23 cellular contexts compared by ENCODE assay signal in genomic region chr2:9440058-9440727, GRCh38. TPM values are rescaled to one million over a fixed set of nuclear protein-coding genes. Genes with fewer than 3 reads are reported as not detected.
DNase-seq lines count a peak whose midpoint lies in the region; ATAC-seq and FAIRE-seq lines count a peak whose summit lies in the region.
"Had no signal": no experiment of that assay in that cellular context is flagged by ENCODE, and none has a peak within 500 bp of the region (broad histone marks: within the 10 kb centered on the region; RNA-seq: fewer than 3 reads in every experiment).

No MANE protein-coding gene starts in this region.

- no peaks in the 10 kb centered on the region for H3K9me3 Mint-ChIP-seq in activated T-cell treated with anti-CD3 and anti-CD28 coated beads, Interleukin-2, amount 50 U/mL, for 4 hours
- H3K9me3 Mint-ChIP-seq: activated B cell treated with CpG ODN at 0.5 μM for 24 hours; CD8-positive, alpha-beta T cell; dendritic cell treated with granulocyte-macrophage colony-stimulating factor and Interleukin-4, amounts not matched to agents 40 ng/mL and 50 ng/mL, for 4 days; naive thymus-derived CD8-positive, alpha-beta T cell had no signal

- ATAC-seq in activated T-cell treated with anti-CD3 and anti-CD28 coated beads, Interleukin-2, amount 50 U/mL, for 4 hours: no peak
- no peak for ATAC-seq in HG03571 (IDR thresholded peaks at IDR 0.05; ENCODE audit: unreplicated experiment)
- ATAC-seq: CD8-positive, alpha-beta T cell; GM12878; lower lobe of right lung; naive thymus-derived CD8-positive, alpha-beta T cell had no signal

- peaks cover 2% of the 10 kb centered on the region for H3K4me1 Mint-ChIP-seq in activated T-cell treated with anti-CD3 and anti-CD28 coated beads, Interleukin-2, amount 50 U/mL, for 4 hours (ENCODE audit: low read depth)
- H3K4me1 Mint-ChIP-seq: activated B cell treated with CpG ODN at 0.5 μM for 24 hours; naive thymus-derived CD8-positive, alpha-beta T cell had no signal

- peaks cover 49% of the 10 kb centered on the region for H3K36me3 Mint-ChIP-seq in activated T-cell treated with anti-CD3 and anti-CD28 coated beads, Interleukin-2, amount 50 U/mL, for 4 hours (ENCODE audit: insufficient read depth)

- H3K27ac ChIP-seq in cingulate gyrus (ENCODE audit: low read depth, low read length): peak overlapping the region; percentile 56
- H3K27ac ChIP-seq: esophagus muscularis mucosa, lower lobe of right lung, prostate gland had no signal

- H3K4me3 Mint-ChIP-seq in activated T-cell treated with anti-CD3 and anti-CD28 coated beads, Interleukin-2, amount 50 U/mL, for 4 hours: no peak overlapping the region
- H3K4me3 Mint-ChIP-seq: activated B cell treated with CpG ODN at 0.5 μM for 24 hours; CD8-positive, alpha-beta T cell; dendritic cell treated with granulocyte-macrophage colony-stimulating factor and Interleukin-4, amounts not matched to agents 40 ng/mL and 50 ng/mL, for 4 days; naive thymus-derived CD8-positive, alpha-beta T cell had no signal

- no peaks in the 10 kb centered on the region for H3K27me3 Mint-ChIP-seq in activated T-cell treated with anti-CD3 and anti-CD28 coated beads, Interleukin-2, amount 50 U/mL, for 4 hours (ENCODE audit: low read depth)
- H3K27me3 Mint-ChIP-seq: activated B cell treated with CpG ODN at 0.5 μM for 24 hours; dendritic cell treated with granulocyte-macrophage colony-stimulating factor and Interleukin-4, amounts not matched to agents 40 ng/mL and 50 ng/mL, for 4 days; naive thymus-derived CD8-positive, alpha-beta T cell had no signal

- FAIRE-seq in A204.1 (lab: Jason Lieb, UNC) (peak; percentile 43), frontal cortex (lab: Jason Lieb, UNC) (peak; percentile 33)
- FAIRE-seq: GM12878 had no signal

- DNase-seq in HS-5 (ENCODE audit: low read depth): peak; percentile 82
- no peak for DNase-seq in frontal cortex (ENCODE audit: low spot score in 2 of 2)
- DNase-seq in NCI-H510A treated with DMSO at 0.1 percent for 48 hours (lab: John Stamatoyannopoulos, UW): no peak
- no peak for DNase-seq in activated T-cell treated with anti-CD3 and anti-CD28 coated beads, Interleukin-2, amount 50 U/mL, for 4 hours
- no peak for DNase-seq in NCI-H1092 treated with DMSO at 0.1 percent for 48 hours (lab: John Stamatoyannopoulos, UW)
- DNase-seq: 8988T; activated B cell treated with CpG ODN at 0.5 μM for 24 hours; anterior cingulate cortex; CD8-positive, alpha-beta T cell; Karpas-422; lower lobe of right lung; naive thymus-derived CD8-positive, alpha-beta T cell; NCI-H1436 treated with DMSO at 0.1 percent for 48 hours; NCI-H446; Right ventricle myocardium superior; stimulated activated naive CD4-positive, alpha-beta T cell had no signal

RNA-seq across cellular contexts. Expression of gene CPSF3, which starts 16.7 kb away (rescaled TPM):
- total RNA-seq in frontal cortex: 39.9 TPM
- total RNA-seq in activated T-cell treated with anti-CD3 and anti-CD28 coated beads, Interleukin-2, amount 50 U/mL, for 4 hours: 10 to 100 TPM; 61.8 to 66.6 (median 63.5) TPM

RNA-seq across cellular contexts. Expression of gene ITGB1BP1, which starts 16.9 kb away (rescaled TPM):
- 45.7 TPM for total RNA-seq in frontal cortex
- total RNA-seq in activated T-cell treated with anti-CD3 and anti-CD28 coated beads, Interleukin-2, amount 50 U/mL, for 4 hours: 100 to 1,000 TPM in 2 of 3 donors, 10 to 100 TPM in 1; 90.2 to 137 (median 119) TPM

RNA-seq across cellular contexts. Expression of gene IAH1, which starts 34.2 kb away (rescaled TPM):
- 62.4 TPM for total RNA-seq in frontal cortex
- total RNA-seq in activated T-cell treated with anti-CD3 and anti-CD28 coated beads, Interleukin-2, amount 50 U/mL, for 4 hours: 10 to 100 TPM; 39.0 to 40.6 (median 40.3) TPM
